8 cellular contexts compared by ENCODE assay signal in genomic region chr10:27242951-27243551, GRCh38. TPM values are rescaled to one million over a fixed set of nuclear protein-coding genes. Genes with fewer than 3 reads are reported as not detected.
A peak's percentile ranks its signal among the peaks of the same experiment; 100 is the strongest.
DNase-seq lines count a peak whose midpoint lies in the region; ATAC-seq and TF ChIP-seq lines count a peak whose summit lies in the region.

No MANE protein-coding gene starts in this region.

- H3K4me3 Mint-ChIP-seq in CD4-positive, CD25-positive, alpha-beta regulatory T cell = peak overlapping the region; percentile 93 to 99 (median 98)
- H3K4me3 Mint-ChIP-seq in nephron progenitor cell = peak overlapping the region; percentile 92

- H3K4me3 ChIP-seq in CD4-positive, CD25-positive, alpha-beta regulatory T cell (ENCODE audit: low read depth, low read length) = peak overlapping the region; percentile 98
- peak overlapping the region; percentile 78 to 89 for H3K4me3 ChIP-seq in testis

- H3K4me1 ChIP-seq in CD4-positive, CD25-positive, alpha-beta regulatory T cell (ENCODE audit: control insufficient read depth, insufficient read depth, low read length, poor library complexity, severe bottlenecking) = peaks cover 39% of the 10 kb centered on the region
- peaks cover 7% of the 10 kb centered on the region for H3K4me1 ChIP-seq in foreskin keratinocyte
- peaks cover 4% of the 10 kb centered on the region for H3K4me1 ChIP-seq in testis

- TF ChIP-seq CTCF in foreskin keratinocyte (conservative IDR thresholded peaks at IDR 0.05) = no peak
- no peak for TF ChIP-seq CTCF in nephron progenitor cell (IDR thresholded peaks at IDR 0.05)
- no peak for TF ChIP-seq CTCF in testis (IDR thresholded peaks at IDR 0.05)

- H3K27ac Mint-ChIP-seq in CD4-positive, CD25-positive, alpha-beta regulatory T cell = peak overlapping the region; percentile 98 to 99 (median 99)
- H3K27ac Mint-ChIP-seq in nephron progenitor cell = peak overlapping the region; percentile 99

- intact Hi-C loops in testis (cut with DNase I; ENCODE audit: low total_unique reads) = no loop called here

- peaks cover 11% of the 10 kb centered on the region for H3K27me3 Mint-ChIP-seq in CD4-positive, CD25-positive, alpha-beta regulatory T cell
- peaks cover 4% of the 10 kb centered on the region for H3K27me3 Mint-ChIP-seq in nephron progenitor cell (ENCODE audit: low read depth, poor library complexity)

- H3K36me3 ChIP-seq in CD4-positive, CD25-positive, alpha-beta regulatory T cell (ENCODE audit: control insufficient read depth, insufficient read depth, low read length) = no peaks in the 10 kb centered on the region
- no peaks in the 10 kb centered on the region for H3K36me3 ChIP-seq in testis (ENCODE audit: low read depth, missing control alignments)

- H3K9me3 ChIP-seq in CD4-positive, CD25-positive, alpha-beta regulatory T cell (ENCODE audit: control insufficient read depth in 2 of 2, low read length in 2 of 2) = no peaks in the 10 kb centered on the region
- no peaks in the 10 kb centered on the region for H3K9me3 ChIP-seq in testis

- peaks cover 10% of the 10 kb centered on the region for H3K36me3 Mint-ChIP-seq in CD4-positive, CD25-positive, alpha-beta regulatory T cell
- peaks cover 3% of the 10 kb centered on the region for H3K36me3 Mint-ChIP-seq in nephron progenitor cell (ENCODE audit: low read depth)

- ATAC-seq in CD4-positive, CD25-positive, alpha-beta regulatory T cell (ENCODE audit: low read depth in 2 of 2) = peak; percentile 35 to 44
- peak; percentile 26 for ATAC-seq in GM19351 (IDR thresholded peaks at IDR 0.05; ENCODE audit: unreplicated experiment)
- peak; percentile 20 for ATAC-seq in foreskin keratinocyte

- TF ChIP-seq POLR2A in testis (IDR thresholded peaks at IDR 0.05) = no peak

- H3K9me3 Mint-ChIP-seq in CD4-positive, CD25-positive, alpha-beta regulatory T cell = peaks cover 0 to 5% (median 0%) of the 10 kb centered on the region in 7 donors
- H3K9me3 Mint-ChIP-seq in nephron progenitor cell = no peaks in the 10 kb centered on the region

- DNase-seq in CD4-positive, CD25-positive, alpha-beta regulatory T cell = peak; percentile 64 to 92 (median 84)
- DNase-seq in HT1080 (ENCODE audit: low read depth) (peak; percentile 88), RKO (ENCODE audit: low spot score) (peak; percentile 92), foreskin keratinocyte (peak; percentile 47 to 80), nephron progenitor cell (peak; percentile 36), testis (peak; percentile 74)
- peak; percentile 58 for DNase-seq in activated effector memory CD4-positive, alpha-beta T cell treated with Interleukin-2 at 50 U/mL for 16 hours

- H3K27ac ChIP-seq in CD4-positive, CD25-positive, alpha-beta regulatory T cell (ENCODE audit: insufficient read depth, low read length, poor library complexity, severe bottlenecking) = peak overlapping the region; percentile 96
- H3K27ac ChIP-seq in foreskin keratinocyte (peak overlapping the region; percentile 70), testis (peak overlapping the region; percentile 95 to 97)

- no peaks in the 10 kb centered on the region for H3K27me3 ChIP-seq in CD4-positive, CD25-positive, alpha-beta regulatory T cell (ENCODE audit: control insufficient read depth, insufficient read depth, low read length)
- H3K27me3 ChIP-seq in foreskin keratinocyte (no peaks in the 10 kb centered on the region), testis (no peaks in the 10 kb centered on the region)

- H3K4me1 Mint-ChIP-seq in CD4-positive, CD25-positive, alpha-beta regulatory T cell = peaks cover 4 to 48% (median 29%) of the 10 kb centered on the region in 4 donors
- peaks cover 59% of the 10 kb centered on the region for H3K4me1 Mint-ChIP-seq in nephron progenitor cell

- WGBS in testis, 2 donors = 2 to 8% methylated on average over 12 of the region's 12 CpGs

RNA-seq across cellular contexts. Expression of gene ACBD5, which starts 2.5 kb away (rescaled TPM):
- total RNA-seq in CD4-positive, CD25-positive, alpha-beta regulatory T cell = 24.7 TPM
- polyA plus RNA-seq in CD4-positive, CD25-positive, alpha-beta regulatory T cell = 10 to 100 TPM; 11.0 to 12.1 (median 11.9) TPM
- 19.0 and 21.2 TPM in 2 replicates for total RNA-seq in HT1080 (2014; rRNA removed; shearing (Covaris generic))
- 18.1 and 20.8 TPM in 2 replicates for polyA plus RNA-seq in HT1080 (2015; cell fraction: cytosol; rRNA removed)
- 16.6 and 19.2 TPM in 2 replicates for polyA plus RNA-seq in HT1080 (2015; cell fraction: nucleus; rRNA removed)
- total RNA-seq in foreskin keratinocyte = 17.1 and 19.0 TPM in 2 replicates
- 5.2 and 6.7 TPM in 2 replicates for polyA plus RNA-seq in foreskin keratinocyte
- 10 to 100 TPM; 33.8 to 33.9 TPM for total RNA-seq in testis
- polyA plus RNA-seq in testis (ENCODE audit: insufficient read depth, low read depth, low replicate concordance) = 36.4 TPM

Comparison
In these comparisons a context has a peak if more than half of its experiments do, and no peak if none do; other contexts are left out.
1. Peak in every context shown above with its lines: DNase-seq, ATAC-seq, H3K4me3 ChIP-seq and H3K27ac ChIP-seq.
2. DNase-seq: peak in every context shown above with its lines; median percentile 92 in RKO; 88 in HT1080; 84 in CD4-positive, CD25-positive, alpha-beta regulatory T cell; 74 in testis; 64 in foreskin keratinocyte; 58 in activated effector memory CD4-positive, alpha-beta T cell treated with Interleukin-2 at 50 U/mL for 16 hours; 36 in nephron progenitor cell.